In the genomic region with DNA sequence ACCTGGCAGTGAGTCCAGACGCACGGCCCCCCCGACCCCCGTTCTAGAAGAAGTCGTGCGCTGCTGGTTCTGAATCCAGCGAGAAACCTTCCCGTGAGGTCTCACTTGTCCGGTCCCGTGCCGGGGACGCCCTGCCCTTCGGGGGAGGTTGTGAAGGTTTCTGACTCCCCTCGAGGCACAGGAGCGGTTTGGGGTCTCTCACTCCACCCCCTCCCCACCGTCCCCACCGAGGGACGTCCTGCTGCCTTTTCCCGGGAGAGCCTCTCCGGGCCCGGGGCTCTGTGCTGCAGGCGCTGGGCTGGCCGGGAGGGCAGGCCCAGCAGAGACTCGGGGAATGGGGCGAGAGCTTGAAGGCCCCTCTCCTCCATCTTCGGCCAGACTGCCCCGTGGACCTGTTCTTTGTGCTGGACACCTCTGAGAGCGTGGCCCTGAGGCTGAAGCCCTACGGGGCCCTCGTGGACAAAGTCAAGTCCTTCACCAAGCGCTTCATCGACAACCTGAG, we compare ENCODE assay signal across 7 cellular contexts. TPM values are rescaled to one million over a fixed set of nuclear protein-coding genes. Genes with fewer than 3 reads are reported as not detected.
DNase-seq lines count a peak whose midpoint lies in the region; ATAC-seq, FAIRE-seq and TF ChIP-seq lines count a peak whose summit lies in the region.

No MANE protein-coding gene starts in this region.

- TF ChIP-seq CTCF in HFF-Myc (IDR thresholded peaks at IDR 0.05; ENCODE audit: low read depth, low read length, missing control alignments) (no peak), astrocyte (IDR thresholded peaks at IDR 0.05; ENCODE audit: insufficient read depth, low read depth, low read length) (no peak)

- H3K27ac ChIP-seq in astrocyte (ENCODE audit: low read depth, low read length) (peak overlapping the region; percentile 77), iPS-20b (ENCODE audit: low read length) (no peak overlapping the region)

- FAIRE-seq in astrocyte (lab: Jason Lieb, UNC) = no peak

- peaks cover 6% of the 10 kb centered on the region for H3K27me3 Mint-ChIP-seq in astrocyte (ENCODE audit: low read depth, unreplicated experiment)
- peaks cover 7% of the 10 kb centered on the region for H3K27me3 Mint-ChIP-seq in stimulated activated memory B cell treated with anti-CD40 and anti-IgM and Interleukin-4, amounts not matched to agents 10 μg/mL and 1 μg/mL and 100 μg/mL, for 72 hours

- no peak overlapping the region for H3K27ac Mint-ChIP-seq in astrocyte (ENCODE audit: unreplicated experiment)
- H3K27ac Mint-ChIP-seq in stimulated activated memory B cell treated with anti-CD40 and anti-IgM and Interleukin-4, amounts not matched to agents 10 μg/mL and 1 μg/mL and 100 μg/mL, for 72 hours = no peak overlapping the region

- H3K9me3 ChIP-seq in astrocyte (ENCODE audit: insufficient read depth, low read depth, low read length) = no peaks in the 10 kb centered on the region
- no peaks in the 10 kb centered on the region for H3K9me3 ChIP-seq in iPS-20b (ENCODE audit: insufficient read depth, low read depth, low read length)

- H3K9ac ChIP-seq in astrocyte (ENCODE audit: low read length) (peak overlapping the region; percentile 93), iPS-20b (ENCODE audit: low read depth, low read length) (peak overlapping the region; percentile 58)

- peak overlapping the region; percentile 75 for H3K4me3 Mint-ChIP-seq in astrocyte (ENCODE audit: unreplicated experiment)
- H3K4me3 Mint-ChIP-seq in stimulated activated memory B cell treated with anti-CD40 and anti-IgM and Interleukin-4, amounts not matched to agents 10 μg/mL and 1 μg/mL and 100 μg/mL, for 72 hours = peak overlapping the region; percentile 39

- ATAC-seq in stimulated activated memory B cell treated with anti-CD40 and anti-IgM and Interleukin-4, amounts not matched to agents 10 μg/mL and 1 μg/mL and 100 μg/mL, for 72 hours = no peak
- no peak for ATAC-seq in HG03025 (IDR thresholded peaks at IDR 0.05; ENCODE audit: low FRiP score, unreplicated experiment)
- ATAC-seq in GM21529 (IDR thresholded peaks at IDR 0.05; ENCODE audit: unreplicated experiment) = no peak

- H3K9me3 Mint-ChIP-seq in astrocyte (ENCODE audit: unreplicated experiment) = peaks cover 4% of the 10 kb centered on the region
- peaks cover 9% of the 10 kb centered on the region for H3K9me3 Mint-ChIP-seq in stimulated activated memory B cell treated with anti-CD40 and anti-IgM and Interleukin-4, amounts not matched to agents 10 μg/mL and 1 μg/mL and 100 μg/mL, for 72 hours

- H3K36me3 Mint-ChIP-seq in astrocyte (ENCODE audit: low read depth, unreplicated experiment) = peaks cover 11% of the 10 kb centered on the region
- H3K36me3 Mint-ChIP-seq in stimulated activated memory B cell treated with anti-CD40 and anti-IgM and Interleukin-4, amounts not matched to agents 10 μg/mL and 1 μg/mL and 100 μg/mL, for 72 hours = no peaks in the 10 kb centered on the region

- peak overlapping the region; percentile 99 for H3K4me2 ChIP-seq in astrocyte (ENCODE audit: low read length)

- no peaks in the 10 kb centered on the region for H3K4me1 Mint-ChIP-seq in astrocyte (ENCODE audit: low read depth, unreplicated experiment)
- H3K4me1 Mint-ChIP-seq in stimulated activated memory B cell treated with anti-CD40 and anti-IgM and Interleukin-4, amounts not matched to agents 10 μg/mL and 1 μg/mL and 100 μg/mL, for 72 hours = no peaks in the 10 kb centered on the region

- no peaks in the 10 kb centered on the region for H3K27me3 ChIP-seq in astrocyte (ENCODE audit: insufficient read depth, low read length)
- H3K27me3 ChIP-seq in iPS-20b (ENCODE audit: insufficient read depth, low read length) = peaks cover 36% of the 10 kb centered on the region

- peaks cover 62% of the 10 kb centered on the region for H3K79me2 ChIP-seq in astrocyte (ENCODE audit: insufficient read depth, low read length)

- H3K4me3 ChIP-seq in HFF-Myc (replicated peaks; ENCODE audit: low read depth, low read length) = peak overlapping the region; percentile 98
- peak overlapping the region; percentile 90 for H3K4me3 ChIP-seq in astrocyte (ENCODE audit: insufficient read depth, low read depth, low read length)
- peak overlapping the region; percentile 73 for H3K4me3 ChIP-seq in iPS-20b (ENCODE audit: low read length)

- H2AFZ ChIP-seq in astrocyte (ENCODE audit: low read depth, low read length) = no peak overlapping the region

- no peak for DNase-seq in HFF-Myc (ENCODE audit: extremely low read depth, low read depth)
- DNase-seq in astrocyte (ENCODE audit: low read depth) = no peak
- no peak for DNase-seq in stimulated activated CD8-positive, alpha-beta memory T cell treated with anti-CD3 and anti-CD28 coated beads, Interleukin-4, amount 100 ng/mL, for 48 hours

- peaks cover 10% of the 10 kb centered on the region for H3K36me3 ChIP-seq in astrocyte (ENCODE audit: insufficient read depth, low read length)
- peaks cover 18% of the 10 kb centered on the region; the same call in 1 of the 2 replicates for H3K36me3 ChIP-seq in iPS-20b (ENCODE audit: insufficient read depth, low read depth, low read length)

- H3K4me1 ChIP-seq in astrocyte (ENCODE audit: insufficient read depth, low read length) (peaks cover 52% of the 10 kb centered on the region), iPS-20b (ENCODE audit: insufficient read depth, low read length) (peaks cover 5% of the 10 kb centered on the region)

- peaks cover 54% of the 10 kb centered on the region for H4K20me1 ChIP-seq in astrocyte (ENCODE audit: insufficient read depth, low read length)

RNA-seq across cellular contexts. Expression of gene COL6A1, which starts 0.7 kb away (rescaled TPM):
- 131 and 173 TPM in 2 replicates for total RNA-seq in astrocyte
